8 cellular contexts compared by ENCODE assay signal in genomic region chr6:129744201-129744879, GRCh38. TPM values are rescaled to one million over a fixed set of nuclear protein-coding genes. Genes with fewer than 3 reads are reported as not detected.
DNase-seq lines count a peak whose midpoint lies in the region; ATAC-seq, FAIRE-seq and TF ChIP-seq lines count a peak whose summit lies in the region.

No MANE protein-coding gene starts in this region.

- H4K20me1 ChIP-seq in mammary epithelial cell (ENCODE audit: insufficient read depth, low read length), result no peaks in the 10 kb centered on the region

- H3K4me2 ChIP-seq in mammary epithelial cell (ENCODE audit: insufficient read depth, low read depth, low read length), result no peak overlapping the region

- FAIRE-seq in GM12891 (lab: Jason Lieb, UNC), result peak; percentile 45

- TF ChIP-seq CTCF in mammary epithelial cell (conservative IDR thresholded peaks at IDR 0.05 in 1 of 2, IDR thresholded peaks at IDR 0.05 in 1 of 2; ENCODE audit: extremely low read depth in 1 of 2, insufficient read depth in 1 of 2, low read depth in 1 of 2, low read length in 2 of 2), result no peak
- no peak for TF ChIP-seq CTCF in psoas muscle (IDR thresholded peaks at IDR 0.05)
- TF ChIP-seq CTCF in GM10266 (IDR thresholded peaks at IDR 0.05; ENCODE audit: control insufficient read depth, insufficient read depth, low read depth, missing control alignments), result no peak

- H3K36me3 ChIP-seq in mammary epithelial cell (ENCODE audit: insufficient read depth, low read length) (no peaks in the 10 kb centered on the region), psoas muscle (ENCODE audit: insufficient read depth in 1 of 2, low read depth in 1 of 2) (no peaks in the 10 kb centered on the region)

- H3K27me3 ChIP-seq in mammary epithelial cell (ENCODE audit: insufficient read depth, low read length) (no peaks in the 10 kb centered on the region), psoas muscle (ENCODE audit: insufficient read depth in 3 of 3, low read length in 2 of 3) (no peaks in the 10 kb centered on the region)

- H3K4me3 ChIP-seq in mammary epithelial cell (replicated peaks in 1 of 3; ENCODE audit: insufficient read depth in 1 of 3, low read depth in 2 of 3, low read length in 3 of 3) (no peak overlapping the region), psoas muscle (no peak overlapping the region)

- no TSS peak for BruUV-seq in mammary epithelial cell (replicated peaks; lab: Mats Ljungman, UMichigan)

- H3K9ac ChIP-seq in mammary epithelial cell (ENCODE audit: insufficient read depth, low read length), result no peak overlapping the region

- no peaks in the 10 kb centered on the region for H3K79me2 ChIP-seq in mammary epithelial cell (ENCODE audit: insufficient read depth, low read length)

- TF ChIP-seq POLR2A in GM12891 (IDR thresholded peaks at IDR 0.05; ENCODE audit: low read depth, low read length), result no peak

- peak overlapping the region; percentile 6 for H2AFZ ChIP-seq in mammary epithelial cell (ENCODE audit: low read depth, low read length)

- WGBS in mammary epithelial cell (ENCODE audit: low coverage, missing lambda C conversion rate), result 65% methylated on average over 4 of the region's 4 CpGs
- 29 to 46% (median 39%) methylated on average over 4 of the region's 4 CpGs for WGBS in psoas muscle, 3 donors

- dilution Hi-C loops in mammary epithelial cell (cut with HindIII; ENCODE audit: low sequenced_read_pairs), result loop anchor here (10.0 kb wide), 1 partner anchor 150 kb away; no protein-coding TSS in a partner anchor

- no peak overlapping the region for H3K27ac ChIP-seq in mammary epithelial cell (ENCODE audit: insufficient read depth, low read depth, low read length)
- peak overlapping the region; percentile 59 for H3K27ac ChIP-seq in psoas muscle

- ATAC-seq in psoas muscle (peak; percentile 88 to 94 (median 92)), HG02588 (IDR thresholded peaks at IDR 0.05; ENCODE audit: unreplicated experiment) (no peak)
- ATAC-seq in activated CD4-positive, CD25-positive, alpha-beta regulatory T cell treated with anti-CD3 and anti-CD28 coated beads, Interleukin-2, amount 50 U/mL, for 24 hours, result no peak

- in situ Hi-C loops in mammary epithelial cell (cut with MboI; ENCODE audit: low sequenced_read_pairs in 2 of 2), result loop anchor here (10.0 to 25.0 kb wide), 2 partner anchors 150 to 257 kb away; no protein-coding TSS in a partner anchor

- CTCF ChIA-PET in mammary epithelial cell (lab: Charles Lee; ENCODE audit: low non-redundant PET), result interaction anchor here (0.5 kb wide), 1 partner anchor 75 kb away, joined by 5 read pairs; no protein-coding TSS in a partner anchor

- H3K4me1 ChIP-seq in mammary epithelial cell (ENCODE audit: insufficient read depth, low read length) (peaks cover 17% of the 10 kb centered on the region), psoas muscle (peaks cover 22% of the 10 kb centered on the region)

- DNase-seq in GM12891 (ENCODE audit: insufficient read length, low spot score) (no peak), NAMALWA (ENCODE audit: low spot score) (peak; percentile 28), mammary epithelial cell (peak; percentile 52), psoas muscle (no peak), NCI-H2171 (lab: John Stamatoyannopoulos, UW) (no peak), GM10266 (ENCODE audit: extremely low spot score) (no peak)

- H3K9me3 ChIP-seq in mammary epithelial cell (replicated peaks; ENCODE audit: insufficient read depth, low read length), result no peaks in the 10 kb centered on the region
- no peaks in the 10 kb centered on the region for H3K9me3 ChIP-seq in psoas muscle

- intact Hi-C loops in mammary epithelial cell (cut with micrococcal nuclease), result no loop called here
- intact Hi-C loops in psoas muscle (cut with DNase I), result no loop called here

TF ChIP-seq in GM12891, 5 proteins besides CTCF, POLR2A, EP300 and RAD21:
- TF ChIP-seq SPI1 (IDR thresholded peaks at IDR 0.05; ENCODE audit: low read depth, low read length) (no peak), POLR2AphosphoS5 (IDR thresholded peaks at IDR 0.05; ENCODE audit: low read depth, low read length) (no peak), PAX5 (IDR thresholded peaks at IDR 0.05; ENCODE audit: insufficient read depth, low read length, severe bottlenecking) (peak; percentile 56)

RNA-seq across cellular contexts. Expression of gene ARHGAP18, which starts 34.4 kb away (rescaled TPM):
- polyA plus RNA-seq in GM12891 (2012; ENCODE audit: low read depth, missing spikeins), result 9.7 TPM
- 10 to 100 TPM; 20.8 to 28.5 TPM for total RNA-seq in mammary epithelial cell
- polyA plus RNA-seq in mammary epithelial cell, result 14.9 TPM
- polyA minus RNA-seq in mammary epithelial cell, result 17.2 TPM
- total RNA-seq in psoas muscle, result 1 to 10 TPM; 5.2 to 6.8 (median 5.5) TPM
- polyA plus RNA-seq in psoas muscle, result 1 to 10 TPM; 1.6 to 6.0 (median 4.3) TPM

Comparison
In these comparisons a context has a peak if more than half of its experiments do, and no peak if none do; other contexts are left out.
1. DNase-seq: peak in NAMALWA (single experiment) and mammary epithelial cell (single experiment); none in GM12891 (single experiment), psoas muscle (0 of 2), NCI-H2171 (single experiment) and GM10266 (single experiment).
2. ATAC-seq: peak in psoas muscle (4 of 4); none in HG02588 (single experiment) and activated CD4-positive, CD25-positive, alpha-beta regulatory T cell treated with anti-CD3 and anti-CD28 coated beads, Interleukin-2, amount 50 U/mL, for 24 hours (0 of 2).